29 cellular contexts compared by ENCODE assay signal in genomic region chr12:107619831-107620230, GRCh38.
"Had no signal": no experiment of that assay in that cellular context is flagged by ENCODE, and none has a peak within 500 bp of the region (broad histone marks: within the 10 kb centered on the region; RNA-seq: fewer than 3 reads in every experiment).

No MANE protein-coding gene starts in this region.

- H3K9me3 ChIP-seq: colonic mucosa had no signal

- H3K36me3 ChIP-seq: colonic mucosa, esophagus muscularis mucosa, gastrocnemius medialis, gastroesophageal sphincter, heart left ventricle, heart right ventricle had no signal

- H3K27me3 Mint-ChIP-seq: dendritic cell treated with granulocyte-macrophage colony-stimulating factor and Interleukin-4, amounts not matched to agents 40 ng/mL and 50 ng/mL, for 4 days had no signal

- H3K4me1 Mint-ChIP-seq: endodermal cell had no signal

- H3K27ac Mint-ChIP-seq: dendritic cell treated with granulocyte-macrophage colony-stimulating factor and Interleukin-4, amounts not matched to agents 40 ng/mL and 50 ng/mL, for 4 days; effector memory CD8-positive, alpha-beta T cell; endodermal cell had no signal

- DNase-seq: colonic mucosa; cortex of kidney; dermis blood vessel endothelial cell; dorsolateral prefrontal cortex; effector CD4-positive, alpha-beta T cell; effector CD8-positive, alpha-beta T cell; effector memory CD4-positive, alpha-beta T cell; effector memory CD8-positive, alpha-beta T cell; endodermal cell; erythroblast; esophagus squamous epithelium; foreskin fibroblast; foreskin keratinocyte; foreskin melanocyte; gastrocnemius medialis; glutamatergic neuron; head of caudate nucleus; heart left ventricle; heart right ventricle had no signal

- H3K27ac ChIP-seq: colonic mucosa, coronary artery, dorsolateral prefrontal cortex, epithelial cell of prostate, esophagus muscularis mucosa, esophagus squamous epithelium, foreskin keratinocyte, gastrocnemius medialis, gastroesophageal sphincter, heart left ventricle, heart right ventricle had no signal

- FAIRE-seq: colon, endometrium, endothelial cell of umbilical vein, frontal cortex had no signal

- H3K4me1 ChIP-seq: colonic mucosa, esophagus muscularis mucosa, esophagus squamous epithelium, foreskin keratinocyte, gastrocnemius medialis, gastroesophageal sphincter, heart left ventricle, heart right ventricle had no signal

- H3K9me3 Mint-ChIP-seq: effector memory CD8-positive, alpha-beta T cell had no signal

- H3K27me3 ChIP-seq: colonic mucosa, esophagus squamous epithelium, foreskin keratinocyte, gastrocnemius medialis had no signal

- H3K4me3 Mint-ChIP-seq: dendritic cell treated with granulocyte-macrophage colony-stimulating factor and Interleukin-4, amounts not matched to agents 40 ng/mL and 50 ng/mL, for 4 days; effector memory CD8-positive, alpha-beta T cell; endodermal cell had no signal

- H3K4me3 ChIP-seq: colonic mucosa, coronary artery, dorsolateral prefrontal cortex, esophagus muscularis mucosa, esophagus squamous epithelium, gastrocnemius medialis, gastroesophageal sphincter, heart left ventricle, heart right ventricle had no signal

- ATAC-seq: effector memory CD8-positive, alpha-beta T cell; esophagus mucosa; foreskin keratinocyte; gastrocnemius medialis; gastroesophageal sphincter; heart left ventricle; heart right ventricle had no signal
